Comparison of ENCODE assay signal across 8 cellular contexts in the genomic region with DNA sequence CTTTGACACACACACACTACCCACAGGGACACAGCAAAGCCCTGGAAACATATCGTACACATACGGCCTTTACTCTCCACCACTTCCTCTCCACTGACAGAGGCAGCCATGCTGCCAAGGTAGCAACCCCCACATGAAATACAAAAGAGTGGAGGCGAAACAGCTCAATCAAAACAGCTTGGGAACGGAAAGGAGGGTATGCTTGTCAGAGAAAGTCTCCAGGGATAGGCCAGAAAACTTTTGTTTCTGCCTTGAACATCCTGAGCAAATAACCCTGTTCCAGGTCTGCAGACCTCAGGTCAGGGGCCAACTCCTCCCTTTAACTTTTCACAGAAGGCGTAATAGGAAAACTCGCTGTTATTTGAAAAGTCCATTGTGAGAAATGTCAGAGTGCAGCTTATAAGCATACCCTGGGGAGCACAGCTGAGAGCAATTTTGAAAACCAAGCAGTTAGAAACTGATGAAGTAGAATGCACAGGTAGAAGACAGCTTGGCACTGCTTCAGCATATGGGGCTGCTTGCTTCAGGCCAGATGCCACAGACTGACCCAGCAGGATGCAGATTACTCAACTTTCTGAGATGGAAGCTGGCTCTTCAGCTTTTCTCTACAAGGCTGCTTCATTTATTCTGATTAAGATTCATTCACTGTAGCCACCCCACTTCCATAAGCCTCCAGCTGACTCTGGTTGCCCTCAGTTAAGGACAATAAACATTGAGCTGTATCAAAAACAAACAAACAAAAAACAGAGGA. TPM values are rescaled to one million over a fixed set of nuclear protein-coding genes. Genes with fewer than 3 reads are reported as not detected.
DNase-seq lines count a peak whose midpoint lies in the region; ATAC-seq and TF ChIP-seq lines count a peak whose summit lies in the region.

No MANE protein-coding gene starts in this region.

- no peaks in the 10 kb centered on the region for H3K27me3 Mint-ChIP-seq in effector memory CD8-positive, alpha-beta T cell

- H3K27ac ChIP-seq in RWPE2 (ENCODE audit: poor library complexity, severe bottlenecking): no peak overlapping the region
- peak overlapping the region; percentile 23 to 66 (median 54) for H3K27ac ChIP-seq in sigmoid colon

- WGBS in sigmoid colon, 2 donors: 58 to 90% methylated on average over 6 of the region's 6 CpGs

- TF ChIP-seq POLR2A in sigmoid colon (IDR thresholded peaks at IDR 0.05): no peak

- H3K4me1 ChIP-seq in RWPE2 (ENCODE audit: insufficient read depth, poor library complexity, severe bottlenecking): no peaks in the 10 kb centered on the region
- peaks cover 0 to 51% (median 40%) of the 10 kb centered on the region in 4 donors for H3K4me1 ChIP-seq in sigmoid colon

- ATAC-seq in GM21390 (IDR thresholded peaks at IDR 0.05; ENCODE audit: unreplicated experiment) (peak; percentile 53), RWPE2 (ENCODE audit: low read depth) (peak; percentile 41; the same call in 2 of the 3 replicates)
- peak; percentile 95 for ATAC-seq in effector memory CD8-positive, alpha-beta T cell (replicated peaks)

- H3K36me3 ChIP-seq in RWPE2 (ENCODE audit: low read depth) (peaks cover 4% of the 10 kb centered on the region), sigmoid colon (no peaks in the 10 kb centered on the region)

- peaks cover 16% of the 10 kb centered on the region for H3K36me3 Mint-ChIP-seq in effector memory CD8-positive, alpha-beta T cell (ENCODE audit: insufficient read depth)

- no peak for TF ChIP-seq CTCF in RWPE2 (IDR thresholded peaks at IDR 0.05; ENCODE audit: poor library complexity, severe bottlenecking)
- no peak for TF ChIP-seq CTCF in sigmoid colon (IDR thresholded peaks at IDR 0.05)

- H3K9me3 Mint-ChIP-seq in effector memory CD8-positive, alpha-beta T cell: no peaks in the 10 kb centered on the region

- TF ChIP-seq EP300 in sigmoid colon (IDR thresholded peaks at IDR 0.05): no peak

- H3K27me3 ChIP-seq in RWPE2 (ENCODE audit: insufficient read depth, poor library complexity, severe bottlenecking): no peaks in the 10 kb centered on the region
- H3K27me3 ChIP-seq in sigmoid colon: no peaks in the 10 kb centered on the region

- peak overlapping the region; percentile 80 to 93 for H3K27ac Mint-ChIP-seq in effector memory CD8-positive, alpha-beta T cell

- H3K9me3 ChIP-seq in RWPE2 (ENCODE audit: severe bottlenecking): no peaks in the 10 kb centered on the region
- no peaks in the 10 kb centered on the region for H3K9me3 ChIP-seq in sigmoid colon

- peak overlapping the region; percentile 55 to 78 for H3K4me3 Mint-ChIP-seq in effector memory CD8-positive, alpha-beta T cell

- H3K4me3 ChIP-seq in RWPE2 (ENCODE audit: severe bottlenecking): no peak overlapping the region
- H3K4me3 ChIP-seq in sigmoid colon: no peak overlapping the region

- peak; percentile 29 for DNase-seq in AG08395 (ENCODE audit: low spot score)
- no peak for DNase-seq in RWPE2 (ENCODE audit: low spot score)
- peak in 1 of 3 experiments; percentile 34 for DNase-seq in effector memory CD8-positive, alpha-beta T cell
- no peak for DNase-seq in sigmoid colon
- DNase-seq in occipital lobe (lab: John Stamatoyannopoulos, UW): no peak
- no peak for DNase-seq in NCI-H526 (lab: John Stamatoyannopoulos, UW)
- no peak for DNase-seq in GF-D8 (lab: John Stamatoyannopoulos, UW)

- intact Hi-C loops in sigmoid colon (cut with DNase I): no loop called here

- H3K4me1 Mint-ChIP-seq in effector memory CD8-positive, alpha-beta T cell (ENCODE audit: low read depth in 2 of 2): peaks cover 26 to 53% of the 10 kb centered on the region in 2 donors

RNA-seq across cellular contexts. Expression of gene KIAA0319L, which starts 18.0 kb away (rescaled TPM):
- total RNA-seq in sigmoid colon (10 to 100 TPM; 24.8 to 50.4 (median 34.8) TPM), occipital lobe (37.4 TPM)
- polyA plus RNA-seq in sigmoid colon: 10 to 100 TPM in 2 of 3 donors, 1 to 10 TPM in 1; 8.3 to 36.9 (median 10.2) TPM

RNA-seq across cellular contexts. Expression of gene NCDN, which starts 18.4 kb away (rescaled TPM):
- 10 to 100 TPM; 11.7 to 26.3 (median 14.3) TPM for total RNA-seq in sigmoid colon
- polyA plus RNA-seq in sigmoid colon: 10 to 100 TPM in 1 of 3 donors, 1 to 10 TPM in 2; 3.6 to 14.3 (median 4.2) TPM
- 59.7 TPM for total RNA-seq in occipital lobe

RNA-seq across cellular contexts. Expression of gene TFAP2E, which starts 33.9 kb away (rescaled TPM):
- total RNA-seq in sigmoid colon (1 to 10 TPM in 1 of 4 donors, under 1 TPM in 3; 0.27 to 1.2 (median 0.46) TPM), occipital lobe (0.62 TPM)
- 1 to 10 TPM in 1 of 3 donors, not detected in 2; 1.2 TPM for polyA plus RNA-seq in sigmoid colon

Comparison
In these comparisons a context has a peak if more than half of its experiments do, and no peak if none do; other contexts are left out.
1. ATAC-seq: peak in every context shown above with its lines; median percentile 95 in effector memory CD8-positive, alpha-beta T cell; 53 in GM21390; 41 in RWPE2.